29 cellular contexts compared by ENCODE assay signal in the genomic region with DNA sequence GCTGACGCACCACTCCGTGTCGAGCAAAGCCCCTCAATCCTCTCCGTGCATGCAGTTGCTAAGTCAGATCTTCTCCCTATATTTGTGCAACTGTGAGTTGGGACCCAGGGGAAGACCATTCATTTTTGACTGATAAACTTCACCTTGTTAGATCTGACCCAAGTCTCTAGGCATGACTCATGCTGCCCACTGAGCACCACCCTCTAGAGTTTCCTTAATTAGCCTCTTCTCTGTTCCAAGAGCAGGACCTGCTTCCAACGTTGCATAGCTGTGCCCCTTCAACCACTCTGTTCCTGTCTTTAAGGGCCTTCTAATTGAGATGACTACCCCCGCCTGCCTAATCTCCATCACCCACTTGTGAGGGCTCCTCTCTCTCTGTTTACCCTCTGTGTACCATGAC. TPM values are rescaled to one million over a fixed set of nuclear protein-coding genes. Genes with fewer than 3 reads are reported as not detected.
"Had no signal": no experiment of that assay in that cellular context is flagged by ENCODE, and none has a peak within 500 bp of the region (broad histone marks: within the 10 kb centered on the region; RNA-seq: fewer than 3 reads in every experiment).

No MANE protein-coding gene starts in this region.

- H3K27me3 Mint-ChIP-seq: activated CD4-positive, alpha-beta memory T cell treated with anti-CD3 and anti-CD28 coated beads, Interleukin-2, amount 10 ng/mL, durations not matched to agents 7 days and 5 days; activated naive CD8-positive, alpha-beta T cell; activated T-helper 17 cell treated with anti-CD3 and anti-CD28 coated beads, Interleukin-2, amount 50 U/mL, for 72 hours had no signal

- H3K27me3 ChIP-seq: brain microvascular endothelial cell, SJCRH30 had no signal

- H3K27ac ChIP-seq: brain microvascular endothelial cell, cardiac muscle cell, SJCRH30, VCaP had no signal

- H3K9me3 ChIP-seq: SJCRH30, SK-N-SH had no signal

- H3K27ac Mint-ChIP-seq: activated CD4-positive, alpha-beta memory T cell treated with anti-CD3 and anti-CD28 coated beads, Interleukin-2, amount 10 ng/mL, durations not matched to agents 7 days and 5 days; activated naive CD4-positive, alpha-beta T cell treated with anti-CD3 and anti-CD28 coated beads for 36 hours; activated naive CD8-positive, alpha-beta T cell; activated T-helper 17 cell treated with anti-CD3 and anti-CD28 coated beads, Interleukin-2, amount 50 U/mL, for 72 hours had no signal

- ATAC-seq: activated T-helper 17 cell treated with anti-CD3 and anti-CD28 coated beads, Interleukin-2, amount 50 U/mL, for 72 hours; Right ventricle myocardium inferior had no signal

- DNase-seq: activated CD4-positive, alpha-beta memory T cell treated with anti-CD3 and anti-CD28 coated beads, Interleukin-2, amount 10 ng/mL, durations not matched to agents 7 days and 5 days; activated CD4-positive, alpha-beta T cell treated with anti-CD3 and anti-CD28 coated beads, Interleukin-2, amount 50 U/mL, for 1 hour; activated CD4-positive, CD25-positive, alpha-beta regulatory T cell; activated gamma-delta T cell; activated naive CD4-positive, alpha-beta T cell treated with anti-CD3 and anti-CD28 coated beads for 36 hours; activated T-cell treated with anti-CD3 and anti-CD28 coated beads for 4 hours; activated T-cell treated with anti-CD3 and anti-CD28 coated beads, Interleukin-2, amount 50 U/mL, for 48 hours; brain microvascular endothelial cell; Kasumi-1; NCI-H1092; NCI-H1417; NCI-H1930; NCI-H2171 treated with DMSO at 0.1 percent for 48 hours; NCI-H226; NCI-H526 treated with DMSO at 0.1 percent for 48 hours; NCI-H82; RPMI8226; SJCRH30; SK-N-SH; T-helper 1 cell had no signal

- H3K4me3 Mint-ChIP-seq: activated CD4-positive, alpha-beta memory T cell treated with anti-CD3 and anti-CD28 coated beads, Interleukin-2, amount 10 ng/mL, durations not matched to agents 7 days and 5 days; activated naive CD4-positive, alpha-beta T cell treated with anti-CD3 and anti-CD28 coated beads for 36 hours; activated naive CD8-positive, alpha-beta T cell; activated T-helper 17 cell treated with anti-CD3 and anti-CD28 coated beads, Interleukin-2, amount 50 U/mL, for 72 hours had no signal

- H3K36me3 ChIP-seq: brain microvascular endothelial cell, cardiac muscle cell, SJCRH30 had no signal

- H3K9ac ChIP-seq: SK-N-SH had no signal

- H3K36me3 Mint-ChIP-seq: activated naive CD8-positive, alpha-beta T cell had no signal

- H3K4me3 ChIP-seq: cardiac muscle cell, SJCRH30 had no signal

- H3K4me2 ChIP-seq: SK-N-SH had no signal

- H3K9me3 Mint-ChIP-seq: activated CD4-positive, alpha-beta memory T cell treated with anti-CD3 and anti-CD28 coated beads, Interleukin-2, amount 10 ng/mL, durations not matched to agents 7 days and 5 days; activated naive CD4-positive, alpha-beta T cell treated with anti-CD3 and anti-CD28 coated beads for 36 hours; activated T-helper 17 cell treated with anti-CD3 and anti-CD28 coated beads, Interleukin-2, amount 50 U/mL, for 72 hours had no signal

- H3K4me1 Mint-ChIP-seq: activated CD4-positive, alpha-beta memory T cell treated with anti-CD3 and anti-CD28 coated beads, Interleukin-2, amount 10 ng/mL, durations not matched to agents 7 days and 5 days; activated T-helper 17 cell treated with anti-CD3 and anti-CD28 coated beads, Interleukin-2, amount 50 U/mL, for 72 hours had no signal

- H3K4me1 ChIP-seq: SJCRH30 had no signal

RNA-seq across cellular contexts. Expression of a gene that starts 2.6 kb away (rescaled TPM):
- total RNA-seq: activated CD4-positive, alpha-beta memory T cell treated with anti-CD3 and anti-CD28 coated beads, Interleukin-2, amount 10 ng/mL, durations not matched to agents 7 days and 5 days; activated CD8-positive, alpha-beta memory T cell treated with anti-CD3 and anti-CD28 coated beads for 36 hours; activated naive CD4-positive, alpha-beta T cell treated with anti-CD3 and anti-CD28 coated beads for 36 hours; activated T-helper 17 cell treated with anti-CD3 and anti-CD28 coated beads, Interleukin-2, amount 50 U/mL, for 72 hours; NCI-H460; OCI-LY7; Right ventricle myocardium inferior; T-helper 2 cell treated with Interferon-gamma antibody and Interleukin-4, amounts not matched to agents 100 ng/mL and 5 ng/mL, for 36 hours had no signal
- polyA plus RNA-seq: cardiac muscle cell, SK-N-SH had no signal

RNA-seq across cellular contexts. Expression of a gene that starts 51.5 kb away (rescaled TPM):
- total RNA-seq: activated CD4-positive, alpha-beta memory T cell treated with anti-CD3 and anti-CD28 coated beads, Interleukin-2, amount 10 ng/mL, durations not matched to agents 7 days and 5 days; activated CD8-positive, alpha-beta memory T cell treated with anti-CD3 and anti-CD28 coated beads for 36 hours; activated naive CD4-positive, alpha-beta T cell treated with anti-CD3 and anti-CD28 coated beads for 36 hours; activated T-helper 17 cell treated with anti-CD3 and anti-CD28 coated beads, Interleukin-2, amount 50 U/mL, for 72 hours; cardiac muscle cell; NCI-H460; OCI-LY7; Right ventricle myocardium inferior; T-helper 2 cell treated with Interferon-gamma antibody and Interleukin-4, amounts not matched to agents 100 ng/mL and 5 ng/mL, for 36 hours had no signal
- polyA plus RNA-seq: cardiac muscle cell had no signal
